In the genomic region with DNA sequence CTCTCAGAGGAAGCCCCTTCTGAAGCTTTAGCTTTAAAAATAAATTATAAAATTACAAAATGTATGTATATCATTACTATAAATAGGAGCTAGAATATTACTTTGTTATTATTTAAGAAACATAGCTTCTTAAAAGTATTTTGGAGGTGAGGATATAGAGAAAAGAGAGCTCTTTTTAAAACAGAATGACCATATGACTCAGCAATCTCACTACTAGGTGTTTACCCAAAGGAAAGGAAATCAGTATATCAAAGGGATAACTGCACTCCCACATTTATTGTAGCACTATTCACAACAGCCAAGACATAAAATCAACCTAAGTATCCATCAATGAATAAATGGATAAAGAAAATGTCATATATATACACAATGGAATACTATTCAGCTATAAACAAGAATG, we compare ENCODE assay signal across 20 cellular contexts.
"Had no signal": no experiment of that assay in that cellular context is flagged by ENCODE, and none has a peak within 500 bp of the region (broad histone marks: within the 10 kb centered on the region; RNA-seq: fewer than 3 reads in every experiment).

No MANE protein-coding gene starts in this region.

- H3K4me3 ChIP-seq: SJSA1, SK-N-MC had no signal

- H3K27me3 ChIP-seq: SJSA1 had no signal

- H3K4me3 Mint-ChIP-seq: IgD-negative memory B cell had no signal

- DNase-seq: KBM-7, MV-4-11, NCI-H1048, NCI-H1105, NCI-H1417, NCI-H146, NCI-H1694 treated with DMSO at 0.1 percent for 48 hours, NCI-H1930, NCI-H2081, NCI-H2107, NCI-H2227 treated with DMSO at 0.1 percent for 48 hours, NCI-H524, NCI-H526 treated with DMSO at 0.1 percent for 48 hours, NCI-H748 treated with DMSO at 0.1 percent for 48 hours, Right ventricle myocardium superior, RPMI8226, SIG-M5 had no signal

- H3K27ac ChIP-seq: SJSA1, SK-N-MC had no signal

- H3K4me1 Mint-ChIP-seq: IgD-negative memory B cell had no signal

- H3K9me3 ChIP-seq: SJSA1 had no signal

- H3K27ac Mint-ChIP-seq: IgD-negative memory B cell had no signal

- H3K4me1 ChIP-seq: SJSA1 had no signal
